ENCODE assay signal across 21 cellular contexts in genomic region chr10:86232646-86233045, GRCh38.
DNase-seq lines count a peak whose midpoint lies in the region; ATAC-seq, FAIRE-seq and TF ChIP-seq lines count a peak whose summit lies in the region.
"Had no signal": no experiment of that assay in that cellular context is flagged by ENCODE, and none has a peak within 500 bp of the region (broad histone marks: within the 10 kb centered on the region; RNA-seq: fewer than 3 reads in every experiment).

No MANE protein-coding gene starts in this region.

- 0 out of 2 replicates have a peak overlapping the region, but pooled peaks have one; percentile 19 for H4K8ac ChIP-seq in H1 (ENCODE audit: extremely low read depth, insufficient read depth, low read length)
- H4K8ac ChIP-seq in mesendoderm (ENCODE audit: low read depth, low read length) = no peak overlapping the region

- no peak overlapping the region for H2BK20ac ChIP-seq in H1 (ENCODE audit: low read length)

- H3K36me3 ChIP-seq in NT2/D1 (ENCODE audit: insufficient read depth, insufficient read length, low read length) = no peaks in the 10 kb centered on the region
- H3K36me3 ChIP-seq in H1 (ENCODE audit: control insufficient read depth in 2 of 4, insufficient read depth in 4 of 4, low read length in 3 of 4) = no peaks in the 10 kb centered on the region
- no peaks in the 10 kb centered on the region for H3K36me3 ChIP-seq in mesendoderm (ENCODE audit: control insufficient read depth, insufficient read depth, low read length)
- H3K36me3 ChIP-seq: BE2C had no signal

- no peak overlapping the region for H2BK5ac ChIP-seq in H1 (ENCODE audit: low read depth, low read length)
- H2BK5ac ChIP-seq in mesendoderm (ENCODE audit: low read length) = no peak overlapping the region

- peaks cover 7% of the 10 kb centered on the region; the same call in 1 of the 2 replicates for H3K9me3 ChIP-seq in NT2/D1 (ENCODE audit: insufficient read depth, low read length)
- peaks cover 0 to 8% of the 10 kb centered on the region in 2 experiments; a peak in 2 of 4 replicates for H3K9me3 ChIP-seq in H1 (ENCODE audit: insufficient read depth in 2 of 2, low read depth in 1 of 2, low read length in 1 of 2)
- H3K9me3 ChIP-seq: BE2C had no signal

- peak; percentile 40 for DNase-seq in NT2/D1 (ENCODE audit: low read depth, low spot score)
- DNase-seq in H1 (ENCODE audit: low read depth in 1 of 2, low spot score in 2 of 2) = no peak
- DNase-seq in mesendoderm = peak; percentile 26
- no peak for DNase-seq in NCI-H526 (lab: John Stamatoyannopoulos, UW)
- DNase-seq in NCI-H446 treated with DMSO at 0.1 percent for 48 hours (lab: John Stamatoyannopoulos, UW) = no peak
- DNase-seq in GM19238 (ENCODE audit: insufficient read length, low spot score) = no peak
- DNase-seq: ACHN; C1 segment of cervical spinal cord; CD4-positive, CD25-positive, alpha-beta regulatory T cell; CD8-positive, alpha-beta memory T cell; COR-L47; DMS 273 treated with DMSO at 0.1 percent for 48 hours; DMS53; DND-41; EL; GOT3; H9 had no signal

- H2BK120ac ChIP-seq in H1 (replicated peaks; ENCODE audit: low read depth, low read length) (no peak overlapping the region), mesendoderm (ENCODE audit: low read depth, low read length) (no peak overlapping the region)

- no peak for TF ChIP-seq EP300 in H1 (IDR thresholded peaks at IDR 0.05; ENCODE audit: borderline replicate concordance in 1 of 2, low read depth in 2 of 2, low read length in 2 of 2)

- H4K20me1 ChIP-seq in H1 (replicated peaks in 1 of 2; ENCODE audit: control insufficient read depth in 1 of 2, insufficient read depth in 2 of 2, low read length in 2 of 2) = no peaks in the 10 kb centered on the region

- no peak for TF ChIP-seq CTCF in H1 (IDR thresholded peaks at IDR 0.05; ENCODE audit: control extremely low read depth in 1 of 3, insufficient read depth in 1 of 3, low read depth in 1 of 3, low read length in 3 of 3)

- no peak overlapping the region for H3K23ac ChIP-seq in H1 (ENCODE audit: insufficient read length)
- H3K23ac ChIP-seq in mesendoderm (ENCODE audit: low read length) = no peak overlapping the region

- H3K23me2 ChIP-seq in H1 (ENCODE audit: low read depth, low read length) = peaks cover 4% of the 10 kb centered on the region; the same call in 1 of the 2 replicates

- no peak overlapping the region for H3K4ac ChIP-seq in H1 (replicated peaks; ENCODE audit: insufficient read length, low read depth, low read length)
- H3K4ac ChIP-seq in mesendoderm (ENCODE audit: low read depth, low read length) = no peak overlapping the region

- TF ChIP-seq POLR2A in H1 (IDR thresholded peaks at IDR 0.05; ENCODE audit: control extremely low read depth in 1 of 2, low read depth in 2 of 2, low read length in 2 of 2) = no peak

- CTCF ChIA-PET in H1 (lab: Charles Lee; ENCODE audit: partially characterized antibody) = interaction anchor here (1.1 to 1.2 kb wide), 2 partner anchors 28 to 59 kb away, joined by 3 read pairs; no protein-coding TSS in a partner anchor

- no peak overlapping the region for H4K91ac ChIP-seq in H1 (replicated peaks; ENCODE audit: insufficient read length, low read length)

- H3K79me1 ChIP-seq in H1 (ENCODE audit: low read depth, low read length) = no peaks in the 10 kb centered on the region
- H3K79me1 ChIP-seq in mesendoderm (ENCODE audit: low read length) = no peaks in the 10 kb centered on the region

- no peak overlapping the region; a peak in 1 of 4 replicates for H3K4me2 ChIP-seq in H1 (ENCODE audit: insufficient read depth in 1 of 2, low read depth in 2 of 2, low read length in 2 of 2)
- no peak overlapping the region for H3K4me2 ChIP-seq in mesendoderm (ENCODE audit: low read length)

- no peak for FAIRE-seq in H1 (lab: Jason Lieb, UNC)
- FAIRE-seq: A204.1, GM12891 had no signal

- 23% methylated on average over 1 of the region's 1 CpG; no CpG with 5 or more reads in 1 of the 2 experiments for WGBS in H1 (ENCODE audit: extremely low coverage in 1 of 2, insufficient coverage in 1 of 2, insufficient read length in 1 of 2, insufficient replicate concordance in 2 of 2, low coverage in 1 of 2, low lambda C conversion rate in 2 of 2, missing lambda C conversion rate in 1 of 2), 2 experiments
- WGBS in mesendoderm (ENCODE audit: extremely low coverage, insufficient coverage, low lambda C conversion rate) = no CpG with 5 or more reads among the region's 1 CpG

- H2BK15ac ChIP-seq in H1 (ENCODE audit: low read length) (no peak overlapping the region), mesendoderm (replicated peaks; ENCODE audit: low read depth) (no peak overlapping the region)

- no peak overlapping the region for H3K14ac ChIP-seq in H1 (ENCODE audit: insufficient read length)

- H2AK5ac ChIP-seq in H1 (ENCODE audit: low read depth, low read length) (no peak overlapping the region), mesendoderm (ENCODE audit: low read length) (no peak overlapping the region)

- H3K56ac ChIP-seq in H1 (replicated peaks; ENCODE audit: insufficient read length, low read depth, low read length) (no peak overlapping the region), mesendoderm (ENCODE audit: low read length) (no peak overlapping the region)

- H3K4me1 ChIP-seq in NT2/D1 (ENCODE audit: insufficient read depth, insufficient read length) (peaks cover 12% of the 10 kb centered on the region), H1 (replicated peaks in 1 of 4; ENCODE audit: control insufficient read depth in 3 of 4, insufficient read depth in 4 of 4, low read length in 3 of 4) (peaks cover 0 to 23% (median 16%) of the 10 kb centered on the region in 4 experiments; a peak in 6 of 7 replicates), mesendoderm (ENCODE audit: control insufficient read depth, low read depth, low read length) (no peaks in the 10 kb centered on the region)

- ATAC-seq in GM19467 (IDR thresholded peaks at IDR 0.05; ENCODE audit: unreplicated experiment) = no peak

- H3K27me3 ChIP-seq in NT2/D1 (ENCODE audit: insufficient read depth, insufficient read length) = no peaks in the 10 kb centered on the region
- no peaks in the 10 kb centered on the region for H3K27me3 ChIP-seq in H1 (replicated peaks in 1 of 4; ENCODE audit: control insufficient read depth in 3 of 4, extremely low read depth in 1 of 4, insufficient read depth in 3 of 4, low read length in 3 of 4)
- no peaks in the 10 kb centered on the region for H3K27me3 ChIP-seq in mesendoderm (ENCODE audit: insufficient read depth, low read length, poor library complexity)
- H3K27me3 ChIP-seq: BE2C had no signal

- no peak overlapping the region for H4K5ac ChIP-seq in H1 (ENCODE audit: insufficient read length, low read depth, low read length)
- no peak overlapping the region for H4K5ac ChIP-seq in mesendoderm (ENCODE audit: low read length)

- POLR2A ChIA-PET in H1 (lab: Charles Lee; ENCODE audit: partially characterized antibody) = interaction anchor here (1.9 kb wide), 1 partner anchor 10 kb away, joined by 6 read pairs; no protein-coding TSS in a partner anchor

- H3K79me2 ChIP-seq in H1 (ENCODE audit: control insufficient read depth in 1 of 2, insufficient read depth in 2 of 2, low read length in 2 of 2) (no peaks in the 10 kb centered on the region), mesendoderm (ENCODE audit: control insufficient read depth, insufficient read depth, low read length) (no peaks in the 10 kb centered on the region)

- no peak overlapping the region for H2BK12ac ChIP-seq in H1 (ENCODE audit: low read depth, low read length)

- H3K9ac ChIP-seq in NT2/D1 (ENCODE audit: insufficient read length, low read depth) = peak overlapping the region; percentile 38
- H3K9ac ChIP-seq in H1 (replicated peaks in 1 of 4; ENCODE audit: extremely low read depth in 1 of 4, low read depth in 3 of 4, low read length in 3 of 4) = no peak overlapping the region
- H3K9ac ChIP-seq in mesendoderm (ENCODE audit: low read length) = no peak overlapping the region

- no peak overlapping the region for H2AFZ ChIP-seq in H1 (ENCODE audit: low read length)

- no peak for TF ChIP-seq RAD21 in H1 (IDR thresholded peaks at IDR 0.05 in 1 of 2, conservative IDR thresholded peaks at IDR 0.05 in 1 of 2; ENCODE audit: low read depth in 2 of 2, low read length in 2 of 2)

- no peak overlapping the region; the same call in 1 of the 2 replicates for H3K27ac ChIP-seq in H1 (ENCODE audit: low read depth, low read length)
- H3K27ac ChIP-seq in mesendoderm (ENCODE audit: low read depth, low read length) = no peak overlapping the region

- no peak overlapping the region for H3K4me3 ChIP-seq in NT2/D1 (ENCODE audit: insufficient read length, low read depth)
- H3K4me3 ChIP-seq in H1 (ENCODE audit: extremely low read depth in 1 of 4, insufficient read depth in 2 of 4, low read depth in 3 of 4, low read length in 4 of 4) = no peak overlapping the region
- no peak overlapping the region for H3K4me3 ChIP-seq in mesendoderm (ENCODE audit: low read length)

- H3K18ac ChIP-seq in H1 (ENCODE audit: extremely low read depth, low read length) (no peak overlapping the region), mesendoderm (ENCODE audit: low read length) (no peak overlapping the region)

TF ChIP-seq in H1, 55 proteins besides CTCF, POLR2A, EP300 and RAD21 (continues in another document):
- TF ChIP-seq SP4 (IDR thresholded peaks at IDR 0.05; ENCODE audit: low read length) (no peak), CTBP2 (IDR thresholded peaks at IDR 0.05; ENCODE audit: borderline replicate concordance, insufficient read depth, insufficient read length, low read length) (no peak), SIX5 (IDR thresholded peaks at IDR 0.05; ENCODE audit: low read depth, low read length) (no peak)

Comparison
In these comparisons a context has a peak if more than half of its experiments do, and no peak if none do; other contexts are left out.
1. DNase-seq: peak in NT2/D1 (single experiment) and mesendoderm (single experiment); none in H1 (0 of 2), NCI-H526 (0 of 2), NCI-H446 treated with DMSO at 0.1 percent for 48 hours (single experiment) and GM19238 (single experiment).